In genomic region chr2:136823291-136823690, GRCh38 we compare ENCODE assay signal across 31 cellular contexts. TPM values are rescaled to one million over a fixed set of nuclear protein-coding genes. Genes with fewer than 3 reads are reported as not detected.
"Had no signal": no experiment of that assay in that cellular context is flagged by ENCODE, and none has a peak within 500 bp of the region (broad histone marks: within the 10 kb centered on the region; RNA-seq: fewer than 3 reads in every experiment).

No MANE protein-coding gene starts in this region.

- H3K9me3 Mint-ChIP-seq: neural progenitor cell; stimulated activated naive CD8-positive, alpha-beta T cell treated with anti-CD3 and anti-CD28 coated beads, Interleukin-15, amount 100 ng/mL, for 72 hours; type B pancreatic cell had no signal

- ATAC-seq: naive thymus-derived CD8-positive, alpha-beta T cell; natural killer cell treated with Interleukin-12 subunit alpha and Interleukin-12 subunit beta and Interleukin-15 and Interleukin-18, amount 100 ng/mL, for 72 hours; psoas muscle; right cardiac atrium; sciatic nerve; stimulated activated memory B cell treated with anti-CD40 and anti-IgM and Interleukin-4, amounts not matched to agents 10 μg/mL and 1 μg/mL and 100 μg/mL, for 72 hours; stimulated activated naive CD8-positive, alpha-beta T cell treated with anti-CD3 and anti-CD28 coated beads, Interleukin-15, amount 100 ng/mL, for 72 hours; stimulated activated naive CD8-positive, alpha-beta T cell treated with anti-CD3 and anti-CD28 coated beads, Interleukin-15, Interleukin-2, amounts not matched to agents 100 U/mL and 50 U/mL, for 24 hours; upper lobe of right lung had no signal

- H3K36me3 ChIP-seq: neural progenitor cell, ovary, spleen, suprapubic skin, tibial artery, transverse colon, upper lobe of right lung, uterus had no signal

- H2AFZ ChIP-seq: neural progenitor cell, parathyroid adenoma had no signal

- H3K36me3 Mint-ChIP-seq: naive thymus-derived CD8-positive, alpha-beta T cell; natural killer cell treated with Interleukin-12 subunit alpha and Interleukin-12 subunit beta and Interleukin-15 and Interleukin-18, amount 100 ng/mL, for 72 hours; neural progenitor cell; stimulated activated memory B cell treated with anti-CD40 and anti-IgM and Interleukin-4, amounts not matched to agents 10 μg/mL and 1 μg/mL and 100 μg/mL, for 72 hours; type B pancreatic cell had no signal

- H3K9ac ChIP-seq: neural progenitor cell, parathyroid adenoma had no signal

- H3K79me2 ChIP-seq: parathyroid adenoma had no signal

- H3K27ac ChIP-seq: neural progenitor cell, ovary, parathyroid adenoma, psoas muscle, skin epidermis, spleen, suprapubic skin, testis, tibial artery, transverse colon, upper lobe of right lung, uterus had no signal

- H3K9me3 ChIP-seq: ovary, psoas muscle, spleen, suprapubic skin, testis, tibial artery, transverse colon, upper lobe of right lung, uterus had no signal

- H3K27me3 Mint-ChIP-seq: natural killer cell treated with Interleukin-12 subunit alpha and Interleukin-12 subunit beta and Interleukin-15 and Interleukin-18, amount 100 ng/mL, for 72 hours; progenitor cell of endocrine pancreas; stimulated activated memory B cell treated with anti-CD40 and anti-IgM and Interleukin-4, amounts not matched to agents 10 μg/mL and 1 μg/mL and 100 μg/mL, for 72 hours; stimulated activated naive CD8-positive, alpha-beta T cell treated with anti-CD3 and anti-CD28 coated beads, Interleukin-15, amount 100 ng/mL, for 72 hours had no signal

- H3K27ac Mint-ChIP-seq: naive thymus-derived CD8-positive, alpha-beta T cell; natural killer cell treated with Interleukin-12 subunit alpha and Interleukin-12 subunit beta and Interleukin-15 and Interleukin-18, amount 100 ng/mL, for 72 hours; neural progenitor cell; progenitor cell of endocrine pancreas; stimulated activated memory B cell treated with anti-CD40 and anti-IgM and Interleukin-4, amounts not matched to agents 10 μg/mL and 1 μg/mL and 100 μg/mL, for 72 hours; type B pancreatic cell had no signal

- DNase-seq: naive thymus-derived CD8-positive, alpha-beta T cell; occipital lobe; ovary; posterior cingulate gyrus; psoas muscle; right cardiac atrium; spleen; stimulated activated CD4-positive, alpha-beta T cell treated with anti-CD3 and anti-CD28 coated beads, Interleukin-12 subunit alpha, Interleukin-12 subunit beta, amount 100 ng/mL, for 4 hours; stimulated activated CD4-positive, alpha-beta T cell treated with anti-CD3 and anti-CD28 coated beads, Interleukin-1b, Interleukin-23, amount 100 ng/mL, for 48 hours; stimulated activated CD4-positive, alpha-beta T cell treated with anti-CD3 and anti-CD28 coated beads, Interleukin-4, amount 100 ng/mL, for 1 hour; stimulated activated CD4-positive, alpha-beta T cell treated with anti-CD3 and anti-CD28 coated beads, Interleukin-4, amount 100 ng/mL, for 4 hours; stimulated activated CD8-positive, alpha-beta memory T cell treated with anti-CD3 and anti-CD28 coated beads, Interleukin-4, amount 100 ng/mL, for 48 hours; stimulated activated naive CD4-positive, alpha-beta T cell; stimulated activated naive CD8-positive, alpha-beta T cell treated with anti-CD3 and anti-CD28 coated beads, Interleukin-15, amount 100 ng/mL, for 72 hours; stimulated activated naive CD8-positive, alpha-beta T cell treated with anti-CD3 and anti-CD28 coated beads, Interleukin-15, Interleukin-2, amounts not matched to agents 100 U/mL and 50 U/mL, for 24 hours; substantia nigra; testis; tibial artery; transverse colon; upper lobe of right lung; uterus had no signal

- H3K27me3 ChIP-seq: neural progenitor cell, ovary, suprapubic skin, testis, tibial artery, transverse colon, upper lobe of right lung, uterus had no signal

- H3K4me2 ChIP-seq: neural progenitor cell, smooth muscle cell had no signal

- H3K4me3 Mint-ChIP-seq: naive thymus-derived CD8-positive, alpha-beta T cell; natural killer cell treated with Interleukin-12 subunit alpha and Interleukin-12 subunit beta and Interleukin-15 and Interleukin-18, amount 100 ng/mL, for 72 hours; neural progenitor cell; stimulated activated memory B cell treated with anti-CD40 and anti-IgM and Interleukin-4, amounts not matched to agents 10 μg/mL and 1 μg/mL and 100 μg/mL, for 72 hours; stimulated activated naive CD8-positive, alpha-beta T cell treated with anti-CD3 and anti-CD28 coated beads, Interleukin-15, amount 100 ng/mL, for 72 hours; type B pancreatic cell had no signal

- H3K4me3 ChIP-seq: neural progenitor cell, ovary, psoas muscle, skin epidermis, smooth muscle cell, spleen, suprapubic skin, testis, tibial artery, transverse colon, upper lobe of right lung, uterus had no signal

- H3K4me1 Mint-ChIP-seq: naive thymus-derived CD8-positive, alpha-beta T cell; stimulated activated memory B cell treated with anti-CD40 and anti-IgM and Interleukin-4, amounts not matched to agents 10 μg/mL and 1 μg/mL and 100 μg/mL, for 72 hours; stimulated activated naive CD8-positive, alpha-beta T cell treated with anti-CD3 and anti-CD28 coated beads, Interleukin-15, amount 100 ng/mL, for 72 hours had no signal

- H3K4me1 ChIP-seq: neural progenitor cell, parathyroid adenoma, psoas muscle, spleen, suprapubic skin, testis, tibial artery, transverse colon, upper lobe of right lung, uterus had no signal

RNA-seq across cellular contexts. Expression of gene THSD7B, which starts 57.9 kb away (rescaled TPM):
- total RNA-seq: naive thymus-derived CD8-positive, alpha-beta T cell; natural killer cell treated with Interleukin-12 subunit alpha and Interleukin-12 subunit beta and Interleukin-15 and Interleukin-18, amount 100 ng/mL, for 72 hours; smooth muscle cell had no signal
- polyA plus RNA-seq: naive thymus-derived CD8-positive, alpha-beta T cell; smooth muscle cell had no signal
